19 cellular contexts compared by ENCODE assay signal in the genomic region with DNA sequence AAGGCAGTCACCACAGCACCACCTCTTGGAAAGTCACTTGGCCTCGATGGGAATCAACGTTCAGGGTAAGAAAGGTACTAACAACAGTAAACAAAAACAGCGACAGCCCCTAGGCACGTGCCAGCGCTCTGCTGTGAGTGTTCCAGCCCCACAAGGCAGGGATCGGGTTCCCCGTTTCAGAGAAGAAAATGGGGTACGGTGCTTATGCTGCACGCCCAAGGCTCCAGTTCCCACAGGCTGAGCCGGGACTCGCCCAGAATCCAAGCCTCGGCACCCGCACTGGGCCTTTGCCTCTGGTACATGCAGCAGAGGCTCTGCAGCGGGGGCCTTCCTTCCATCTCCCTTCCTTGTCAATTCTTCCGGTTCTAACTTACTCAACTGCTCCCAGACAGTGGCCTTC. TPM values are rescaled to one million over a fixed set of nuclear protein-coding genes. Genes with fewer than 3 reads are reported as not detected.
DNase-seq lines count a peak whose midpoint lies in the region; ATAC-seq and TF ChIP-seq lines count a peak whose summit lies in the region.
"Had no signal": no experiment of that assay in that cellular context is flagged by ENCODE, and none has a peak within 500 bp of the region (broad histone marks: within the 10 kb centered on the region; RNA-seq: fewer than 3 reads in every experiment).

No MANE protein-coding gene starts in this region.

- POLR2A ChIA-PET in activated CD4-positive, alpha-beta memory T cell treated with anti-CD3 and anti-CD28 coated beads for 36 hours (lab: Charles Lee) = no interaction called here
- POLR2A ChIA-PET in activated CD4-positive, alpha-beta memory T cell treated with anti-CD3 and anti-CD28 coated beads, Interleukin-2, amount 10 ng/mL, durations not matched to agents 7 days and 5 days (lab: Charles Lee) = no interaction called here
- POLR2A ChIA-PET in RWPE1 (lab: Yijun Ruan, JAX; ENCODE audit: low non-redundant PET) = no interaction called here

- H3K27me3 Mint-ChIP-seq in activated CD4-positive, alpha-beta memory T cell treated with anti-CD3 and anti-CD28 coated beads for 36 hours = no peaks in the 10 kb centered on the region
- no peaks in the 10 kb centered on the region for H3K27me3 Mint-ChIP-seq in activated CD4-positive, alpha-beta memory T cell treated with anti-CD3 and anti-CD28 coated beads, Interleukin-2, amount 10 ng/mL, durations not matched to agents 7 days and 5 days
- H3K27me3 Mint-ChIP-seq in glutamatergic neuron (ENCODE audit: unreplicated experiment) = peaks cover 4% of the 10 kb centered on the region
- no peaks in the 10 kb centered on the region for H3K27me3 Mint-ChIP-seq in progenitor cell of endocrine pancreas
- H3K27me3 Mint-ChIP-seq: IgD-negative memory B cell had no signal

- no peaks in the 10 kb centered on the region for H3K9me3 Mint-ChIP-seq in activated CD4-positive, alpha-beta memory T cell treated with anti-CD3 and anti-CD28 coated beads for 36 hours
- no peaks in the 10 kb centered on the region for H3K9me3 Mint-ChIP-seq in activated CD4-positive, alpha-beta memory T cell treated with anti-CD3 and anti-CD28 coated beads, Interleukin-2, amount 10 ng/mL, durations not matched to agents 7 days and 5 days
- H3K9me3 Mint-ChIP-seq in glutamatergic neuron (ENCODE audit: unreplicated experiment) = no peaks in the 10 kb centered on the region
- no peaks in the 10 kb centered on the region for H3K9me3 Mint-ChIP-seq in progenitor cell of endocrine pancreas (ENCODE audit: low read depth)
- H3K9me3 Mint-ChIP-seq: activated T-cell treated with anti-CD3 and anti-CD28 coated beads, Interleukin-2, amount 50 U/mL, for 72 hours; IgD-negative memory B cell had no signal

- H3K27ac ChIP-seq in RWPE1 = peak overlapping the region; percentile 57
- H3K27ac ChIP-seq: C4-2B, epithelial cell of prostate had no signal

- CTCF ChIA-PET in activated CD4-positive, alpha-beta memory T cell treated with anti-CD3 and anti-CD28 coated beads for 36 hours (lab: Charles Lee) = no interaction called here
- CTCF ChIA-PET in activated CD4-positive, alpha-beta memory T cell treated with anti-CD3 and anti-CD28 coated beads, Interleukin-2, amount 10 ng/mL, durations not matched to agents 7 days and 5 days (lab: Charles Lee) = no interaction called here
- CTCF ChIA-PET in RWPE1 (lab: Yijun Ruan, JAX) = no interaction called here

- no peak overlapping the region for H3K4me3 Mint-ChIP-seq in activated CD4-positive, alpha-beta memory T cell treated with anti-CD3 and anti-CD28 coated beads for 36 hours
- no peak overlapping the region for H3K4me3 Mint-ChIP-seq in activated CD4-positive, alpha-beta memory T cell treated with anti-CD3 and anti-CD28 coated beads, Interleukin-2, amount 10 ng/mL, durations not matched to agents 7 days and 5 days
- no peak overlapping the region for H3K4me3 Mint-ChIP-seq in glutamatergic neuron (ENCODE audit: unreplicated experiment)
- H3K4me3 Mint-ChIP-seq in progenitor cell of endocrine pancreas (ENCODE audit: low read depth) = no peak overlapping the region
- H3K4me3 Mint-ChIP-seq: activated T-cell treated with anti-CD3 and anti-CD28 coated beads, Interleukin-2, amount 50 U/mL, for 72 hours had no signal

- ATAC-seq in HG02763 (IDR thresholded peaks at IDR 0.05; ENCODE audit: unreplicated experiment) = no peak
- no peak for ATAC-seq in HG03280 (IDR thresholded peaks at IDR 0.05; ENCODE audit: unreplicated experiment)
- ATAC-seq: activated T-cell treated with anti-CD3 and anti-CD28 coated beads, Interleukin-2, amount 50 U/mL, for 72 hours; HCT116 had no signal

- H3K27ac Mint-ChIP-seq in activated CD4-positive, alpha-beta memory T cell treated with anti-CD3 and anti-CD28 coated beads for 36 hours = no peak overlapping the region
- no peak overlapping the region for H3K27ac Mint-ChIP-seq in activated CD4-positive, alpha-beta memory T cell treated with anti-CD3 and anti-CD28 coated beads, Interleukin-2, amount 10 ng/mL, durations not matched to agents 7 days and 5 days
- H3K27ac Mint-ChIP-seq in glutamatergic neuron (ENCODE audit: unreplicated experiment) (no peak overlapping the region), progenitor cell of endocrine pancreas (peak overlapping the region; percentile 6)
- H3K27ac Mint-ChIP-seq: activated T-cell treated with anti-CD3 and anti-CD28 coated beads, Interleukin-2, amount 50 U/mL, for 72 hours had no signal

- intact Hi-C loops in activated CD4-positive, alpha-beta memory T cell treated with anti-CD3 and anti-CD28 coated beads for 36 hours (cut with micrococcal nuclease) = no loop called here

- TF ChIP-seq CTCF in RWPE1 (conservative IDR thresholded peaks at IDR 0.05; ENCODE audit: low read depth) (no peak), glutamatergic neuron (IDR thresholded peaks at IDR 0.05; ENCODE audit: partially characterized antibody, unreplicated experiment) (no peak), progenitor cell of endocrine pancreas (IDR thresholded peaks at IDR 0.05; ENCODE audit: unreplicated experiment) (no peak)

- peak; percentile 4 for DNase-seq in activated CD4-positive, alpha-beta memory T cell treated with anti-CD3 and anti-CD28 coated beads for 36 hours
- no peak for DNase-seq in activated CD4-positive, alpha-beta memory T cell treated with anti-CD3 and anti-CD28 coated beads, Interleukin-2, amount 10 ng/mL, durations not matched to agents 7 days and 5 days
- DNase-seq in RWPE1 (ENCODE audit: low spot score) = no peak
- DNase-seq in glutamatergic neuron = peak; percentile 8
- no peak for DNase-seq in progenitor cell of endocrine pancreas (ENCODE audit: low spot score, unreplicated experiment)
- DNase-seq in epidermal melanocyte (ENCODE audit: insufficient read length, low spot score) = no peak
- DNase-seq: activated CD4-positive, alpha-beta T cell treated with anti-CD3 and anti-CD28 coated beads, Interleukin-2, amount 50 U/mL, for 1 hour; activated T-cell treated with anti-CD3 and anti-CD28 coated beads, Interleukin-2, amount 50 U/mL, for 72 hours; anterior cingulate cortex; DMS79 treated with DMSO at 0.1 percent for 48 hours; NCI-H2029 treated with DMSO at 0.1 percent for 48 hours; NCI-H510A treated with DMSO at 0.1 percent for 48 hours; occipital lobe had no signal

- H3K4me1 Mint-ChIP-seq in activated CD4-positive, alpha-beta memory T cell treated with anti-CD3 and anti-CD28 coated beads for 36 hours (ENCODE audit: low read depth) = peaks cover 4% of the 10 kb centered on the region
- H3K4me1 Mint-ChIP-seq in activated CD4-positive, alpha-beta memory T cell treated with anti-CD3 and anti-CD28 coated beads, Interleukin-2, amount 10 ng/mL, durations not matched to agents 7 days and 5 days = no peaks in the 10 kb centered on the region
- H3K4me1 Mint-ChIP-seq in glutamatergic neuron (ENCODE audit: low read depth, unreplicated experiment) = no peaks in the 10 kb centered on the region
- H3K4me1 Mint-ChIP-seq in progenitor cell of endocrine pancreas (ENCODE audit: low read depth) = no peaks in the 10 kb centered on the region

- peaks cover 69% of the 10 kb centered on the region for H3K36me3 Mint-ChIP-seq in activated CD4-positive, alpha-beta memory T cell treated with anti-CD3 and anti-CD28 coated beads for 36 hours
- peaks cover 84% of the 10 kb centered on the region for H3K36me3 Mint-ChIP-seq in activated CD4-positive, alpha-beta memory T cell treated with anti-CD3 and anti-CD28 coated beads, Interleukin-2, amount 10 ng/mL, durations not matched to agents 7 days and 5 days (ENCODE audit: low read depth)
- H3K36me3 Mint-ChIP-seq in glutamatergic neuron (ENCODE audit: unreplicated experiment) = no peaks in the 10 kb centered on the region
- H3K36me3 Mint-ChIP-seq in progenitor cell of endocrine pancreas (ENCODE audit: insufficient read depth) = peaks cover 17% of the 10 kb centered on the region

RNA-seq across cellular contexts. Expression of gene WDR1, which starts 37.3 kb away (rescaled TPM):
- total RNA-seq in activated CD4-positive, alpha-beta memory T cell treated with anti-CD3 and anti-CD28 coated beads for 36 hours = 100 to 1,000 TPM; 351 to 353 TPM
- 100 to 1,000 TPM; 463 to 465 TPM for total RNA-seq in activated CD4-positive, alpha-beta memory T cell treated with anti-CD3 and anti-CD28 coated beads, Interleukin-2, amount 10 ng/mL, durations not matched to agents 7 days and 5 days
- total RNA-seq in glutamatergic neuron (ENCODE audit: unreplicated experiment) = 161 TPM
- 191 and 200 TPM in 2 replicates for total RNA-seq in progenitor cell of endocrine pancreas

RNA-seq across cellular contexts. Expression of gene SLC2A9, which starts 58.0 kb away (rescaled TPM):
- total RNA-seq in activated CD4-positive, alpha-beta memory T cell treated with anti-CD3 and anti-CD28 coated beads for 36 hours = under 1 TPM; 0.10 to 0.65 TPM
- under 1 TPM; 0.55 to 0.83 TPM for total RNA-seq in activated CD4-positive, alpha-beta memory T cell treated with anti-CD3 and anti-CD28 coated beads, Interleukin-2, amount 10 ng/mL, durations not matched to agents 7 days and 5 days
- not detected for total RNA-seq in glutamatergic neuron (ENCODE audit: unreplicated experiment)
- total RNA-seq in progenitor cell of endocrine pancreas = 3.1 and 3.2 TPM in 2 replicates

Comparison
In these comparisons a context has a peak if more than half of its experiments do, and no peak if none do; other contexts are left out.
1. DNase-seq: peak in activated CD4-positive, alpha-beta memory T cell treated with anti-CD3 and anti-CD28 coated beads for 36 hours (single experiment) and glutamatergic neuron (single experiment); none in activated CD4-positive, alpha-beta memory T cell treated with anti-CD3 and anti-CD28 coated beads, Interleukin-2, amount 10 ng/mL, durations not matched to agents 7 days and 5 days (single experiment), RWPE1 (single experiment), progenitor cell of endocrine pancreas (single experiment) and epidermal melanocyte (single experiment).